Comparison of ENCODE assay signal across 8 cellular contexts in genomic region chr16:69396187-69397061, GRCh38. TPM values are rescaled to one million over a fixed set of nuclear protein-coding genes. Genes with fewer than 3 reads are reported as not detected.
DNase-seq lines count a peak whose midpoint lies in the region; ATAC-seq and TF ChIP-seq lines count a peak whose summit lies in the region.

No MANE protein-coding gene starts in this region.

- ATAC-seq in GM21515 (IDR thresholded peaks at IDR 0.05; ENCODE audit: unreplicated experiment), result no peak

- H3K9me3 Mint-ChIP-seq in endothelial cell (ENCODE audit: unreplicated experiment), result no peaks in the 10 kb centered on the region

- TF ChIP-seq CTCF in endothelial cell (IDR thresholded peaks at IDR 0.05; ENCODE audit: unreplicated experiment), result peak; percentile 94

- H3K9me3 ChIP-seq in NT2/D1 (ENCODE audit: insufficient read depth, low read length) (no peaks in the 10 kb centered on the region), muscle layer of colon (ENCODE audit: low read length) (no peaks in the 10 kb centered on the region)

- H3K4me3 Mint-ChIP-seq in endothelial cell (ENCODE audit: unreplicated experiment), result no peak overlapping the region

- H3K27ac ChIP-seq in muscle layer of colon (ENCODE audit: low read depth, low read length), result peak overlapping the region; percentile 85

- H3K4me1 ChIP-seq in NT2/D1 (ENCODE audit: insufficient read depth, insufficient read length) (peaks cover 3% of the 10 kb centered on the region), muscle layer of colon (ENCODE audit: insufficient read depth, low read length) (peaks cover 11% of the 10 kb centered on the region)

- peak overlapping the region; percentile 64 for H3K27ac Mint-ChIP-seq in endothelial cell (ENCODE audit: unreplicated experiment)

- peak; percentile 68 for DNase-seq in DMS79 treated with DMSO at 0.1 percent for 48 hours (lab: John Stamatoyannopoulos, UW)
- DNase-seq in HT-29 (ENCODE audit: low spot score), result peak; percentile 95
- peak; percentile 67 for DNase-seq in NT2/D1 (ENCODE audit: low read depth, low spot score)
- DNase-seq in activated CD8-positive, alpha-beta memory T cell treated with anti-CD3 and anti-CD28 coated beads, Interleukin-2, amount 50 U/mL, for 24 hours (ENCODE audit: extremely low read depth), result peak; percentile 44
- DNase-seq in endothelial cell (ENCODE audit: low spot score), result peak; percentile 73
- DNase-seq in stimulated activated CD8-positive, alpha-beta memory T cell treated with anti-CD3 and anti-CD28 coated beads, Interleukin-4, amount 100 ng/mL, for 4 hours (ENCODE audit: low read depth in 2 of 2, low spot score in 1 of 2), result peak; percentile 39 to 55

- no peaks in the 10 kb centered on the region for H3K27me3 Mint-ChIP-seq in endothelial cell (ENCODE audit: unreplicated experiment)

- peaks cover 14% of the 10 kb centered on the region for H3K4me1 Mint-ChIP-seq in endothelial cell (ENCODE audit: unreplicated experiment)

- H3K9ac ChIP-seq in NT2/D1 (ENCODE audit: insufficient read length, low read depth) (no peak overlapping the region), muscle layer of colon (ENCODE audit: low read length) (peak overlapping the region; percentile 30)

- H3K36me3 ChIP-seq in NT2/D1 (ENCODE audit: insufficient read depth, insufficient read length, low read length) (no peaks in the 10 kb centered on the region), muscle layer of colon (ENCODE audit: insufficient read depth, low read length) (no peaks in the 10 kb centered on the region)

- H3K27me3 ChIP-seq in NT2/D1 (ENCODE audit: insufficient read depth, insufficient read length) (no peaks in the 10 kb centered on the region), muscle layer of colon (ENCODE audit: control insufficient read depth in 1 of 2, insufficient read depth in 2 of 2, low read length in 2 of 2) (no peaks in the 10 kb centered on the region)

- H3K36me3 Mint-ChIP-seq in endothelial cell (ENCODE audit: low read depth, unreplicated experiment), result no peaks in the 10 kb centered on the region

- no peak overlapping the region for H3K4me3 ChIP-seq in NT2/D1 (ENCODE audit: insufficient read length, low read depth)
- H3K4me3 ChIP-seq in muscle layer of colon (ENCODE audit: low read depth in 1 of 2, low read length in 2 of 2), result no peak overlapping the region

RNA-seq across cellular contexts. Expression of gene TERF2, which starts 10.6 kb away (rescaled TPM):
- 6.0 and 6.9 TPM in 2 replicates for total RNA-seq in HT-29 (2014; rRNA removed; shearing (Covaris generic))
- total RNA-seq in endothelial cell (ENCODE audit: unreplicated experiment), result 39.4 TPM

RNA-seq across cellular contexts. Expression of gene CYB5B, which starts 28.0 kb away (rescaled TPM):
- 57.8 and 60.2 TPM in 2 replicates for total RNA-seq in HT-29 (2014; rRNA removed; shearing (Covaris generic))
- total RNA-seq in endothelial cell (ENCODE audit: unreplicated experiment), result 120 TPM

RNA-seq across cellular contexts. Expression of gene TMED6, which starts 44.8 kb away (rescaled TPM):
- 0.10 TPM in 1 of 2 replicates, not detected in the other for total RNA-seq in HT-29 (2014; rRNA removed; shearing (Covaris generic))
- 1.2 TPM for total RNA-seq in endothelial cell (ENCODE audit: unreplicated experiment)

RNA-seq across cellular contexts. Expression of gene NIP7, which starts 56.9 kb away (rescaled TPM):
- total RNA-seq in HT-29 (2014; rRNA removed; shearing (Covaris generic)), result 20.1 and 24.5 TPM in 2 replicates
- 34.4 TPM for total RNA-seq in endothelial cell (ENCODE audit: unreplicated experiment)

RNA-seq across cellular contexts. Expression of gene COG8, which starts 57.1 kb away (rescaled TPM):
- total RNA-seq in HT-29 (2014; rRNA removed; shearing (Covaris generic)), result 50.4 and 55.8 TPM in 2 replicates
- 33.1 TPM for total RNA-seq in endothelial cell (ENCODE audit: unreplicated experiment)

Comparison
In these comparisons a context has a peak if more than half of its experiments do, and no peak if none do; other contexts are left out.
1. DNase-seq: peak in every context shown above with its lines; median percentile 95 in HT-29; 73 in endothelial cell; 68 in DMS79 treated with DMSO at 0.1 percent for 48 hours; 67 in NT2/D1; 47 in stimulated activated CD8-positive, alpha-beta memory T cell treated with anti-CD3 and anti-CD28 coated beads, Interleukin-4, amount 100 ng/mL, for 4 hours; 44 in activated CD8-positive, alpha-beta memory T cell treated with anti-CD3 and anti-CD28 coated beads, Interleukin-2, amount 50 U/mL, for 24 hours.